Comparison of ENCODE assay signal across 9 cellular contexts in genomic region chr21:34130598-34130985, GRCh38. TPM values are rescaled to one million over a fixed set of nuclear protein-coding genes. Genes with fewer than 3 reads are reported as not detected.
DNase-seq lines count a peak whose midpoint lies in the region; ATAC-seq, FAIRE-seq and TF ChIP-seq lines count a peak whose summit lies in the region.
"Had no signal": no experiment of that assay in that cellular context is flagged by ENCODE, and none has a peak within 500 bp of the region (broad histone marks: within the 10 kb centered on the region; RNA-seq: fewer than 3 reads in every experiment).

No MANE protein-coding gene starts in this region.

- peaks cover 33% of the 10 kb centered on the region for H3K36me3 ChIP-seq in CD4-positive, CD25-positive, alpha-beta regulatory T cell (ENCODE audit: control insufficient read depth, insufficient read depth, low read length)
- H3K36me3 ChIP-seq in NT2/D1 (ENCODE audit: insufficient read depth, insufficient read length, low read length), result peaks cover 67% of the 10 kb centered on the region
- peaks cover 0 to 19% (median 6%) of the 10 kb centered on the region in 4 experiments; a peak in 4 of 8 replicates for H3K36me3 ChIP-seq in H1 (ENCODE audit: control insufficient read depth in 2 of 4, insufficient read depth in 4 of 4, low read length in 3 of 4)
- H3K36me3 ChIP-seq in osteoblast (ENCODE audit: insufficient read depth, low read length), result no peaks in the 10 kb centered on the region

- no peaks in the 10 kb centered on the region for H3K27me3 Mint-ChIP-seq in CD4-positive, CD25-positive, alpha-beta regulatory T cell

- H3K4me3 ChIP-seq in CD4-positive, CD25-positive, alpha-beta regulatory T cell (ENCODE audit: low read depth, low read length), result peak overlapping the region; percentile 32
- no peak overlapping the region for H3K4me3 ChIP-seq in NT2/D1 (ENCODE audit: insufficient read length, low read depth)
- peak overlapping the region in 1 of 4 experiments; percentile 33; a peak in 1 of 8 replicates for H3K4me3 ChIP-seq in H1 (ENCODE audit: extremely low read depth in 1 of 4, insufficient read depth in 2 of 4, low read depth in 3 of 4, low read length in 4 of 4)
- H3K4me3 ChIP-seq in osteoblast (ENCODE audit: insufficient read depth, low read length), result no peak overlapping the region

- H2BK120ac ChIP-seq in H1 (replicated peaks; ENCODE audit: low read depth, low read length), result peak overlapping the region; percentile 14

- peak overlapping the region; percentile 24 for H3K27ac ChIP-seq in CD4-positive, CD25-positive, alpha-beta regulatory T cell (ENCODE audit: insufficient read depth, low read length, poor library complexity, severe bottlenecking)
- peak overlapping the region; percentile 44; the same call in 1 of the 2 replicates for H3K27ac ChIP-seq in H1 (ENCODE audit: low read depth, low read length)
- H3K27ac ChIP-seq in osteoblast (ENCODE audit: low read depth, low read length), result peak overlapping the region; percentile 13

- WGBS in H1 (ENCODE audit: extremely low coverage in 1 of 2, insufficient coverage in 1 of 2, insufficient read length in 1 of 2, insufficient replicate concordance in 2 of 2, low coverage in 1 of 2, low lambda C conversion rate in 2 of 2, missing lambda C conversion rate in 1 of 2), 2 experiments, result 75% methylated on average over 3 of the region's 3 CpGs; no CpG with 5 or more reads in 1 of the 2 experiments

- peaks cover 34% of the 10 kb centered on the region for H3K36me3 Mint-ChIP-seq in CD4-positive, CD25-positive, alpha-beta regulatory T cell

- peak overlapping the region; percentile 63 to 84 (median 68) for H3K27ac Mint-ChIP-seq in CD4-positive, CD25-positive, alpha-beta regulatory T cell

- FAIRE-seq in H1 (lab: Jason Lieb, UNC), result no peak
- FAIRE-seq: GM18507 had no signal

- TF ChIP-seq CTCF in H1 (IDR thresholded peaks at IDR 0.05; ENCODE audit: control extremely low read depth in 1 of 3, insufficient read depth in 1 of 3, low read depth in 1 of 3, low read length in 3 of 3) (no peak), osteoblast (IDR thresholded peaks at IDR 0.05; ENCODE audit: extremely low read depth, low read depth, low read length) (no peak)

- H4K8ac ChIP-seq in H1 (ENCODE audit: extremely low read depth, insufficient read depth, low read length), result no peak overlapping the region

- H3K18ac ChIP-seq in H1 (ENCODE audit: extremely low read depth, low read length), result peak overlapping the region; percentile 91

- H3K23ac ChIP-seq in H1 (ENCODE audit: insufficient read length), result no peak overlapping the region

- CTCF ChIA-PET in H1 (lab: Charles Lee; ENCODE audit: partially characterized antibody), result interaction anchor here (0.9 to 7.9 kb wide), 12 partner anchors 10 to 217 kb away, joined by 3 to 56 read pairs (median 9); no protein-coding TSS in a partner anchor

- peak overlapping the region; percentile 56 to 78; a peak in 3 of 4 replicates for H3K4me2 ChIP-seq in H1 (ENCODE audit: insufficient read depth in 1 of 2, low read depth in 2 of 2, low read length in 2 of 2)
- H3K4me2 ChIP-seq in osteoblast (ENCODE audit: insufficient read depth, low read length), result peak overlapping the region; percentile 25

- ATAC-seq in CD4-positive, CD25-positive, alpha-beta regulatory T cell (ENCODE audit: low read depth in 2 of 2), result no peak
- no peak for ATAC-seq in HG03175 (IDR thresholded peaks at IDR 0.05; ENCODE audit: unreplicated experiment)

- H2BK20ac ChIP-seq in H1 (ENCODE audit: low read length), result peak overlapping the region; percentile 50; the same call in 1 of the 2 replicates

- H3K9me3 Mint-ChIP-seq in CD4-positive, CD25-positive, alpha-beta regulatory T cell, result peaks cover 0 to 6% (median 0%) of the 10 kb centered on the region in 7 donors

- H4K5ac ChIP-seq in H1 (ENCODE audit: insufficient read length, low read depth, low read length), result peak overlapping the region; percentile 32

- H4K20me1 ChIP-seq in H1 (replicated peaks in 1 of 2; ENCODE audit: control insufficient read depth in 1 of 2, insufficient read depth in 2 of 2, low read length in 2 of 2) (peaks cover 0 to 9% of the 10 kb centered on the region in 2 experiments), osteoblast (ENCODE audit: insufficient read depth, low read length) (peaks cover 12% of the 10 kb centered on the region)

- TF ChIP-seq RAD21 in H1 (IDR thresholded peaks at IDR 0.05 in 1 of 2, conservative IDR thresholded peaks at IDR 0.05 in 1 of 2; ENCODE audit: low read depth in 2 of 2, low read length in 2 of 2), result no peak

- H3K56ac ChIP-seq in H1 (replicated peaks; ENCODE audit: insufficient read length, low read depth, low read length), result no peak overlapping the region

- peaks cover 28 to 86% (median 74%) of the 10 kb centered on the region in 4 donors for H3K4me1 Mint-ChIP-seq in CD4-positive, CD25-positive, alpha-beta regulatory T cell

- H2BK12ac ChIP-seq in H1 (ENCODE audit: low read depth, low read length), result peak overlapping the region; percentile 64; the same call in 1 of the 2 replicates

- peaks cover 6 to 78% of the 10 kb centered on the region in 2 experiments for H3K79me2 ChIP-seq in H1 (ENCODE audit: control insufficient read depth in 1 of 2, insufficient read depth in 2 of 2, low read length in 2 of 2)
- H3K79me2 ChIP-seq in osteoblast (ENCODE audit: insufficient read depth, low read length), result peaks cover 80% of the 10 kb centered on the region

- peaks cover 53% of the 10 kb centered on the region for H3K4me1 ChIP-seq in CD4-positive, CD25-positive, alpha-beta regulatory T cell (ENCODE audit: control insufficient read depth, insufficient read depth, low read length, poor library complexity, severe bottlenecking)
- H3K4me1 ChIP-seq in NT2/D1 (ENCODE audit: insufficient read depth, insufficient read length) (peaks cover 3% of the 10 kb centered on the region), H1 (replicated peaks in 1 of 4; ENCODE audit: control insufficient read depth in 3 of 4, insufficient read depth in 4 of 4, low read length in 3 of 4) (peaks cover 12 to 45% (median 37%) of the 10 kb centered on the region in 4 experiments), osteoblast (ENCODE audit: insufficient read depth, low read length) (peaks cover 23% of the 10 kb centered on the region)

- H2AK5ac ChIP-seq in H1 (ENCODE audit: low read depth, low read length), result peak overlapping the region; percentile 3; the same call in 1 of the 2 replicates

- no peak overlapping the region for H2AFZ ChIP-seq in H1 (ENCODE audit: low read length)
- H2AFZ ChIP-seq in osteoblast (ENCODE audit: low read length), result no peak overlapping the region

- peak overlapping the region; percentile 21 for H3K9ac ChIP-seq in NT2/D1 (ENCODE audit: insufficient read length, low read depth)
- no peak overlapping the region for H3K9ac ChIP-seq in H1 (replicated peaks in 1 of 4; ENCODE audit: extremely low read depth in 1 of 4, low read depth in 3 of 4, low read length in 3 of 4)

- no peak for TF ChIP-seq POLR2A in H1 (IDR thresholded peaks at IDR 0.05; ENCODE audit: control extremely low read depth in 1 of 2, low read depth in 2 of 2, low read length in 2 of 2)

- peak in 1 of 3 donors; percentile 25 for DNase-seq in CD4-positive, CD25-positive, alpha-beta regulatory T cell
- no peak for DNase-seq in NT2/D1 (ENCODE audit: low read depth, low spot score)
- no peak for DNase-seq in H1 (ENCODE audit: low read depth in 1 of 2, low spot score in 2 of 2)
- DNase-seq in osteoblast (ENCODE audit: insufficient read length, low spot score, missing footprints), result peak; percentile 19
- no peak for DNase-seq in DMS153 (lab: John Stamatoyannopoulos, UW)
- DNase-seq in superior temporal gyrus (ENCODE audit: extremely low spot score), result no peak
- no peak for DNase-seq in NCI-H1092 treated with DMSO at 0.1 percent for 48 hours (lab: John Stamatoyannopoulos, UW)

- no peaks in the 10 kb centered on the region for H3K9me3 ChIP-seq in CD4-positive, CD25-positive, alpha-beta regulatory T cell (ENCODE audit: control insufficient read depth in 2 of 2, low read length in 2 of 2)
- H3K9me3 ChIP-seq in NT2/D1 (ENCODE audit: insufficient read depth, low read length) (peaks cover 4% of the 10 kb centered on the region; the same call in 1 of the 2 replicates), H1 (ENCODE audit: insufficient read depth in 2 of 2, low read depth in 1 of 2, low read length in 1 of 2) (no peaks in the 10 kb centered on the region), osteoblast (ENCODE audit: low read depth, low read length) (no peaks in the 10 kb centered on the region)

- peak overlapping the region in 3 of 4 donors; percentile 6 to 65 (median 48) for H3K4me3 Mint-ChIP-seq in CD4-positive, CD25-positive, alpha-beta regulatory T cell

- no peak overlapping the region for H3K14ac ChIP-seq in H1 (ENCODE audit: insufficient read length)

- H4K91ac ChIP-seq in H1 (replicated peaks; ENCODE audit: insufficient read length, low read length), result peak overlapping the region; percentile 75

- H3K79me1 ChIP-seq in H1 (ENCODE audit: low read depth, low read length), result peaks cover 9% of the 10 kb centered on the region; the same call in 1 of the 2 replicates

- peak overlapping the region; percentile 2; the same call in 1 of the 2 replicates for H2BK15ac ChIP-seq in H1 (ENCODE audit: low read length)

- POLR2A ChIA-PET in H1 (lab: Charles Lee; ENCODE audit: partially characterized antibody), result interaction anchor here (1.0 to 3.6 kb wide), 3 partner anchors 9 to 68 kb away, joined by 3 to 10 read pairs (median 3); partner anchors contain the start of genes MRPS6 and SLC5A3

- H2BK5ac ChIP-seq in H1 (ENCODE audit: low read depth, low read length), result peak overlapping the region; percentile 85; the same call in 1 of the 2 replicates

- no peaks in the 10 kb centered on the region for H3K27me3 ChIP-seq in CD4-positive, CD25-positive, alpha-beta regulatory T cell (ENCODE audit: control insufficient read depth, insufficient read depth, low read length)
- H3K27me3 ChIP-seq in NT2/D1 (ENCODE audit: insufficient read depth, insufficient read length) (no peaks in the 10 kb centered on the region), H1 (replicated peaks in 1 of 4; ENCODE audit: control insufficient read depth in 3 of 4, extremely low read depth in 1 of 4, insufficient read depth in 3 of 4, low read length in 3 of 4) (no peaks in the 10 kb centered on the region), osteoblast (ENCODE audit: insufficient read depth, low read length) (no peaks in the 10 kb centered on the region)

- TF ChIP-seq EP300 in H1 (IDR thresholded peaks at IDR 0.05; ENCODE audit: borderline replicate concordance in 1 of 2, low read depth in 2 of 2, low read length in 2 of 2), result no peak

- H3K23me2 ChIP-seq in H1 (ENCODE audit: low read depth, low read length), result no peaks in the 10 kb centered on the region

- H3K4ac ChIP-seq in H1 (replicated peaks; ENCODE audit: insufficient read length, low read depth, low read length), result peak overlapping the region; percentile 41

RNA-seq across cellular contexts. Expression of gene MRPS6, which starts 57.2 kb away (rescaled TPM):
- total RNA-seq in CD4-positive, CD25-positive, alpha-beta regulatory T cell, result 34.9 TPM
- polyA plus RNA-seq in CD4-positive, CD25-positive, alpha-beta regulatory T cell, result 100 to 1,000 TPM; 160 to 203 (median 187) TPM
- total RNA-seq in H1 (2021; fragmentation: NEBNext Ultra II Directional; extraction: Animal tissue kit (Norgen Biotek cat#: 25700)), result 154 and 156 TPM in 2 replicates
- 61.3 and 62.7 TPM in 2 replicates for polyA plus RNA-seq in H1 (2011; rRNA removed)
- 69.0 TPM for polyA plus RNA-seq in H1 (2011; cell fraction: cytosol; rRNA removed)
- 30.3 TPM for polyA plus RNA-seq in H1 (2011; cell fraction: nucleus; rRNA removed)
- 92.0 to 134 TPM (median 121 TPM) in 4 replicates for polyA plus RNA-seq in H1 (2012, experiment 1 of 2)
- polyA plus RNA-seq in H1 (2012, experiment 2 of 2), result 158 TPM
- polyA plus RNA-seq in H1 (2013, experiment 1 of 2), result 171 TPM
- 185 TPM for polyA plus RNA-seq in H1 (2013, experiment 2 of 2)
- 17.3 and 19.4 TPM in 2 replicates for polyA minus RNA-seq in H1 (2011; rRNA and poly(A)+ RNA removed)
- polyA minus RNA-seq in H1 (2011; cell fraction: cytosol; rRNA and poly(A)+ RNA removed), result 15.8 TPM
- polyA minus RNA-seq in H1 (2011; cell fraction: nucleus; rRNA and poly(A)+ RNA removed), result 33.2 TPM
- total RNA-seq in osteoblast, result 19.2 and 25.9 TPM in 2 replicates

RNA-seq across cellular contexts. Expression of gene SLC5A3, which starts 57.2 kb away (rescaled TPM):
- total RNA-seq in CD4-positive, CD25-positive, alpha-beta regulatory T cell, result 13.7 TPM
- polyA plus RNA-seq in CD4-positive, CD25-positive, alpha-beta regulatory T cell, result 1 to 10 TPM; 1.0 to 2.4 (median 1.9) TPM
- 19.4 TPM in 2 replicates for total RNA-seq in H1 (2021; fragmentation: NEBNext Ultra II Directional; extraction: Animal tissue kit (Norgen Biotek cat#: 25700))
- 2.4 and 4.0 TPM in 2 replicates for polyA plus RNA-seq in H1 (2011; rRNA removed)
- polyA plus RNA-seq in H1 (2011; cell fraction: cytosol; rRNA removed), result 4.2 TPM
- polyA plus RNA-seq in H1 (2011; cell fraction: nucleus; rRNA removed), result 3.0 TPM
- polyA plus RNA-seq in H1 (2012, experiment 1 of 2), result 3.3 to 5.8 TPM (median 4.2 TPM) in 4 replicates
- 0.25 TPM for polyA plus RNA-seq in H1 (2012, experiment 2 of 2)
- 9.6 TPM for polyA plus RNA-seq in H1 (2013, experiment 1 of 2)
- 8.5 TPM for polyA plus RNA-seq in H1 (2013, experiment 2 of 2)
- polyA minus RNA-seq in H1 (2011; rRNA and poly(A)+ RNA removed), result 21.0 and 25.5 TPM in 2 replicates
- 11.6 TPM for polyA minus RNA-seq in H1 (2011; cell fraction: cytosol; rRNA and poly(A)+ RNA removed)
- polyA minus RNA-seq in H1 (2011; cell fraction: nucleus; rRNA and poly(A)+ RNA removed), result 44.9 TPM
- total RNA-seq in osteoblast, result 38.4 and 44.2 TPM in 2 replicates
